ENCODE assay signal across 18 cellular contexts in genomic region chr20:1871807-1872455, GRCh38. TPM values are rescaled to one million over a fixed set of nuclear protein-coding genes. Genes with fewer than 3 reads are reported as not detected.
DNase-seq lines count a peak whose midpoint lies in the region; ATAC-seq, FAIRE-seq and TF ChIP-seq lines count a peak whose summit lies in the region.
"Had no signal": no experiment of that assay in that cellular context is flagged by ENCODE, and none has a peak within 500 bp of the region (broad histone marks: within the 10 kb centered on the region; RNA-seq: fewer than 3 reads in every experiment).

No MANE protein-coding gene starts in this region.

- no peaks in the 10 kb centered on the region for H3K36me3 Mint-ChIP-seq in T-helper 2 cell treated with Interferon-gamma antibody and Interleukin-4, amounts not matched to agents 5 μg/mL and 100 μg/mL, for 36 hours (ENCODE audit: low read depth)
- no peaks in the 10 kb centered on the region for H3K36me3 Mint-ChIP-seq in activated B cell treated with CpG ODN at 0.5 μM for 24 hours (ENCODE audit: low read depth)
- H3K36me3 Mint-ChIP-seq: natural killer cell treated with Interleukin-12 subunit alpha and Interleukin-12 subunit beta and Interleukin-15 and Interleukin-18, amount 100 ng/mL, for 72 hours had no signal

- CTCF ChIA-PET in activated B cell treated with CpG ODN at 0.5 μM for 24 hours (lab: Charles Lee): interaction anchor here (1.0 to 4.5 kb wide), 5 partner anchors 11 to 74 kb away, joined by 3 to 36 read pairs (median 9); no protein-coding TSS in a partner anchor

- ATAC-seq in HG02588 (IDR thresholded peaks at IDR 0.05; ENCODE audit: unreplicated experiment) (peak; percentile 68), activated B cell treated with CpG ODN at 0.5 μM for 24 hours (ENCODE audit: low read depth) (peak; percentile 30)

- no peak for TF ChIP-seq CTCF in activated B cell treated with CpG ODN at 0.5 μM for 24 hours (IDR thresholded peaks at IDR 0.05)
- TF ChIP-seq CTCF in suprapubic skin (IDR thresholded peaks at IDR 0.05): no peak

- peak; percentile 24 for DNase-seq in T-helper 2 cell treated with Interferon-gamma antibody and Interleukin-4, amounts not matched to agents 5 μg/mL and 100 μg/mL, for 36 hours (ENCODE audit: low spot score)
- no peak for DNase-seq in T-helper 2 cell
- DNase-seq in activated B cell treated with CpG ODN at 0.5 μM for 24 hours: no peak
- DNase-seq in small intestine: peak; percentile 49
- no peak for DNase-seq in suprapubic skin (ENCODE audit: low spot score in 2 of 2)
- no peak for DNase-seq in GM03348 (ENCODE audit: low spot score)
- DNase-seq in DMS153 (lab: John Stamatoyannopoulos, UW): no peak
- DNase-seq: amniotic stem cell, dermis blood vessel endothelial cell, DMS53, NCI-H2107, sigmoid colon had no signal

- no peak overlapping the region for H3K4me3 ChIP-seq in small intestine (ENCODE audit: low read depth in 1 of 2, low read length in 2 of 2)
- no peak overlapping the region for H3K4me3 ChIP-seq in suprapubic skin
- H3K4me3 ChIP-seq: sigmoid colon, tibial nerve had no signal

- POLR2A ChIA-PET in activated B cell treated with CpG ODN at 0.5 μM for 24 hours (lab: Charles Lee): interaction anchor here (1.1 to 2.9 kb wide), 11 partner anchors 11 to 599 kb away, joined by 3 to 28 read pairs (median 5); partner anchors contain the start of gene SNRPB

- peaks cover 7% of the 10 kb centered on the region for H3K27me3 Mint-ChIP-seq in T-helper 2 cell treated with Interferon-gamma antibody and Interleukin-4, amounts not matched to agents 5 μg/mL and 100 μg/mL, for 36 hours (ENCODE audit: low read depth)
- peaks cover 5% of the 10 kb centered on the region for H3K27me3 Mint-ChIP-seq in activated B cell treated with CpG ODN at 0.5 μM for 24 hours

- H3K36me3 ChIP-seq in small intestine (ENCODE audit: control insufficient read depth in 2 of 2, insufficient read depth in 2 of 2, low read length in 2 of 2) (no peaks in the 10 kb centered on the region), suprapubic skin (no peaks in the 10 kb centered on the region)
- H3K36me3 ChIP-seq: sigmoid colon, tibial nerve had no signal

- no peak for FAIRE-seq in small intestine (lab: Jason Lieb, UNC)
- FAIRE-seq: A204.1 had no signal

- no peak overlapping the region for H3K27ac Mint-ChIP-seq in T-helper 2 cell treated with Interferon-gamma antibody and Interleukin-4, amounts not matched to agents 5 μg/mL and 100 μg/mL, for 36 hours
- peak overlapping the region; percentile 79 for H3K27ac Mint-ChIP-seq in activated B cell treated with CpG ODN at 0.5 μM for 24 hours
- H3K27ac Mint-ChIP-seq: natural killer cell treated with Interleukin-12 subunit alpha and Interleukin-12 subunit beta and Interleukin-15 and Interleukin-18, amount 100 ng/mL, for 72 hours had no signal

- 69 to 83% (median 72%) methylated on average over 7 of the region's 7 CpGs for WGBS in small intestine, 3 donors
- 69% methylated on average over 6 of the region's 7 CpGs for WGBS in suprapubic skin

- peak overlapping the region in 1 of 2 donors; percentile 22 for H3K27ac ChIP-seq in small intestine (ENCODE audit: low read depth in 1 of 2, low read length in 1 of 2)
- no peak overlapping the region for H3K27ac ChIP-seq in suprapubic skin
- H3K27ac ChIP-seq: sigmoid colon, tibial nerve had no signal

- H3K9me3 ChIP-seq in small intestine (ENCODE audit: control insufficient read depth, low read depth): no peaks in the 10 kb centered on the region
- no peaks in the 10 kb centered on the region for H3K9me3 ChIP-seq in suprapubic skin
- H3K9me3 ChIP-seq: sigmoid colon had no signal

- H3K4me1 ChIP-seq in small intestine (ENCODE audit: control insufficient read depth in 2 of 2, insufficient read depth in 1 of 2, low read depth in 1 of 2, low read length in 1 of 2) (peaks cover 0 to 21% of the 10 kb centered on the region in 2 donors), suprapubic skin (no peaks in the 10 kb centered on the region)
- H3K4me1 ChIP-seq: sigmoid colon had no signal

- no peak for TF ChIP-seq POLR2A in suprapubic skin (IDR thresholded peaks at IDR 0.05)

- H3K27me3 ChIP-seq in small intestine (ENCODE audit: control insufficient read depth in 2 of 2, insufficient read depth in 2 of 2, low read length in 2 of 2) (no peaks in the 10 kb centered on the region), suprapubic skin (no peaks in the 10 kb centered on the region)
- H3K27me3 ChIP-seq: tibial nerve had no signal

- no peak overlapping the region for H3K4me3 Mint-ChIP-seq in T-helper 2 cell treated with Interferon-gamma antibody and Interleukin-4, amounts not matched to agents 5 μg/mL and 100 μg/mL, for 36 hours
- no peak overlapping the region for H3K4me3 Mint-ChIP-seq in activated B cell treated with CpG ODN at 0.5 μM for 24 hours
- H3K4me3 Mint-ChIP-seq: natural killer cell treated with Interleukin-12 subunit alpha and Interleukin-12 subunit beta and Interleukin-15 and Interleukin-18, amount 100 ng/mL, for 72 hours had no signal

- intact Hi-C loops in activated B cell treated with CpG ODN at 0.5 μM for 24 hours (cut with micrococcal nuclease): loop anchor here (1.0 to 10.0 kb wide), 7 partner anchors 22 to 433 kb away; no protein-coding TSS in a partner anchor

- no peak for TF ChIP-seq EP300 in suprapubic skin (IDR thresholded peaks at IDR 0.05)

- no peaks in the 10 kb centered on the region for H3K4me1 Mint-ChIP-seq in T-helper 2 cell treated with Interferon-gamma antibody and Interleukin-4, amounts not matched to agents 5 μg/mL and 100 μg/mL, for 36 hours (ENCODE audit: low read depth)
- H3K4me1 Mint-ChIP-seq in activated B cell treated with CpG ODN at 0.5 μM for 24 hours: peaks cover 57% of the 10 kb centered on the region

- no peaks in the 10 kb centered on the region for H3K9me3 Mint-ChIP-seq in T-helper 2 cell treated with Interferon-gamma antibody and Interleukin-4, amounts not matched to agents 5 μg/mL and 100 μg/mL, for 36 hours
- H3K9me3 Mint-ChIP-seq in activated B cell treated with CpG ODN at 0.5 μM for 24 hours: no peaks in the 10 kb centered on the region
- H3K9me3 Mint-ChIP-seq: natural killer cell treated with Interleukin-12 subunit alpha and Interleukin-12 subunit beta and Interleukin-15 and Interleukin-18, amount 100 ng/mL, for 72 hours had no signal

RNA-seq across cellular contexts. Expression of gene SIRPA, which starts 23.3 kb away (rescaled TPM):
- total RNA-seq in activated B cell treated with CpG ODN at 0.5 μM for 24 hours (10.1 and 10.2 TPM in 2 replicates), suprapubic skin (10 to 100 TPM; 30.3 to 53.3 (median 47.3) TPM)
- 10 to 100 TPM; 11.4 to 27.0 (median 17.8) TPM for polyA plus RNA-seq in small intestine
- total RNA-seq: OCI-LY7; T-helper 1 cell treated with Interleukin-12 subunit alpha and Interleukin-12 subunit beta and Interleukin-4 antibody, amounts not matched to agents 30 ng/mL and 1 ng/mL, for 36 hours had no signal

Comparison
In these comparisons a context has a peak if more than half of its experiments do, and no peak if none do; other contexts are left out.
1. DNase-seq: peak in T-helper 2 cell treated with Interferon-gamma antibody and Interleukin-4, amounts not matched to agents 5 μg/mL and 100 μg/mL, for 36 hours (single experiment) and small intestine (single experiment); none in T-helper 2 cell (0 of 5), activated B cell treated with CpG ODN at 0.5 μM for 24 hours (single experiment), suprapubic skin (0 of 2), GM03348 (single experiment) and DMS153 (single experiment).